ENCODE assay signal across 22 cellular contexts in the genomic region with DNA sequence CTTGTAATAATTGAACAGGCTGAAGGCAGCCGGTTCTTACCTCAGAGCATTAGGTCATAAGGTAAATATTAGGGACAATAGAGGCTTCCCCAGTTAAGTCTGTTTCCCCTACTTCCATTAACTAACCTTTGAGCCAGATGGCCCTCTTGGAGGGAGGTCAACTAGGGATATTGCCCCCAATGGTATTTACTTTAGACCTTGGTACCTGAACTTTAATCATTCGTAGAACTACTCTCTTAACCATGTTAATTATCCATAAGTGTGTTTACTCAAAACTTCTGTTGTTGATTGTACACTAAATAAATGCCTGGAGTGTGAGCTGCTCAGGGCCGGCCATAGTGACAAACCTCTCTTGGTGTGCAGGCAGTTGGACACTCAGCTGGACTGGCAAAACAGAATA.
"Had no signal": no experiment of that assay in that cellular context is flagged by ENCODE, and none has a peak within 500 bp of the region (broad histone marks: within the 10 kb centered on the region; RNA-seq: fewer than 3 reads in every experiment).

No MANE protein-coding gene starts in this region.

- ATAC-seq: activated CD8-positive, alpha-beta memory T cell treated with anti-CD3 and anti-CD28 coated beads, Interleukin-2, amount 10 ng/mL, durations not matched to agents 7 days and 5 days; WTC11 had no signal

- H3K9me3 ChIP-seq: breast epithelium, Peyer's patch had no signal

- H3K36me3 Mint-ChIP-seq: activated CD8-positive, alpha-beta memory T cell treated with anti-CD3 and anti-CD28 coated beads, Interleukin-2, amount 10 ng/mL, durations not matched to agents 7 days and 5 days; activated naive CD4-positive, alpha-beta T cell treated with anti-CD3 and anti-CD28 coated beads, Interleukin-2, amount 50 U/mL, for 24 hours had no signal

- H3K27ac Mint-ChIP-seq: activated CD4-positive, alpha-beta T cell treated with anti-CD3 and anti-CD28 coated beads, Interleukin-2, amount 10 ng/mL, durations not matched to agents 24 days and 14 days; activated CD8-positive, alpha-beta memory T cell treated with anti-CD3 and anti-CD28 coated beads, Interleukin-2, amount 10 ng/mL, durations not matched to agents 7 days and 5 days; activated naive CD4-positive, alpha-beta T cell treated with anti-CD3 and anti-CD28 coated beads, Interleukin-2, amount 50 U/mL, for 24 hours; activated T-cell treated with anti-CD3 and anti-CD28 coated beads, Interleukin-2, amount 50 U/mL, for 24 hours; activated T-helper 1 cell treated with anti-CD3 and anti-CD28 coated beads, Interleukin-12 subunit alpha, Interleukin-12 subunit beta, Interleukin-2, Interleukin-4 antibody, amounts not matched to agents 30 ng/mL and 10 ng/mL and 1 ng/mL, durations not matched to agents 14 hours and 24 hours and 36 hours; T-helper 1 cell treated with Interleukin-12 subunit alpha and Interleukin-12 subunit beta and Interleukin-4 antibody, amounts not matched to agents 30 μg/mL and 1 μg/mL, for 36 hours; WTC11 had no signal

- H3K27ac ChIP-seq: breast epithelium, Peyer's patch, RWPE1 had no signal

- H3K4me1 Mint-ChIP-seq: activated CD4-positive, alpha-beta T cell treated with anti-CD3 and anti-CD28 coated beads, Interleukin-2, amount 10 ng/mL, durations not matched to agents 24 days and 14 days; activated CD8-positive, alpha-beta memory T cell treated with anti-CD3 and anti-CD28 coated beads, Interleukin-2, amount 10 ng/mL, durations not matched to agents 7 days and 5 days; activated naive CD4-positive, alpha-beta T cell treated with anti-CD3 and anti-CD28 coated beads, Interleukin-2, amount 50 U/mL, for 24 hours had no signal

- H3K4me1 ChIP-seq: breast epithelium, Peyer's patch had no signal

- H3K27me3 ChIP-seq: breast epithelium, Peyer's patch had no signal

- H3K4me3 ChIP-seq: breast epithelium, Peyer's patch had no signal

- H3K9me3 Mint-ChIP-seq: activated CD4-positive, alpha-beta T cell treated with anti-CD3 and anti-CD28 coated beads, Interleukin-2, amount 10 ng/mL, durations not matched to agents 24 days and 14 days had no signal

- H3K36me3 ChIP-seq: breast epithelium, Peyer's patch had no signal

- H3K4me3 Mint-ChIP-seq: activated CD4-positive, alpha-beta T cell treated with anti-CD3 and anti-CD28 coated beads, Interleukin-2, amount 10 ng/mL, durations not matched to agents 24 days and 14 days; activated CD8-positive, alpha-beta memory T cell treated with anti-CD3 and anti-CD28 coated beads, Interleukin-2, amount 10 ng/mL, durations not matched to agents 7 days and 5 days; activated naive CD4-positive, alpha-beta T cell treated with anti-CD3 and anti-CD28 coated beads, Interleukin-2, amount 50 U/mL, for 24 hours; activated T-cell treated with anti-CD3 and anti-CD28 coated beads, Interleukin-2, amount 50 U/mL, for 24 hours; activated T-helper 1 cell treated with anti-CD3 and anti-CD28 coated beads, Interleukin-12 subunit alpha, Interleukin-12 subunit beta, Interleukin-2, Interleukin-4 antibody, amounts not matched to agents 30 ng/mL and 10 ng/mL and 1 ng/mL, durations not matched to agents 14 hours and 24 hours and 36 hours; T-helper 1 cell treated with Interleukin-12 subunit alpha and Interleukin-12 subunit beta and Interleukin-4 antibody, amounts not matched to agents 30 μg/mL and 1 μg/mL, for 36 hours; WTC11 had no signal

- DNase-seq: activated CD4-positive, alpha-beta T cell treated with anti-CD3 and anti-CD28 coated beads, Interleukin-2, amount 10 ng/mL, durations not matched to agents 24 days and 14 days; activated CD4-positive, alpha-beta T cell treated with anti-CD3 and anti-CD28 coated beads, Interleukin-2, amount 50 U/mL, for 48 hours; activated CD4-positive, CD25-positive, alpha-beta regulatory T cell treated with anti-CD3 and anti-CD28 coated beads, Interleukin-2, amount 50 U/mL, for 72 hours; activated CD8-positive, alpha-beta memory T cell treated with anti-CD3 and anti-CD28 coated beads, Interleukin-2, amount 10 ng/mL, durations not matched to agents 7 days and 5 days; activated effector memory CD4-positive, alpha-beta T cell treated with Interleukin-2 at 50 U/mL for 16 hours; activated naive CD4-positive, alpha-beta T cell; activated T-cell treated with anti-CD3 and anti-CD28 coated beads, Interleukin-2, amount 50 U/mL, for 24 hours; aorta; caudate nucleus; KG1; NCI-H1048; NCI-H1694; NCI-H2029; NCI-H524 treated with DMSO at 0.1 percent for 48 hours; Peyer's patch; Right ventricle myocardium superior had no signal

- H3K27me3 Mint-ChIP-seq: activated CD4-positive, alpha-beta T cell treated with anti-CD3 and anti-CD28 coated beads, Interleukin-2, amount 10 ng/mL, durations not matched to agents 24 days and 14 days; activated CD8-positive, alpha-beta memory T cell treated with anti-CD3 and anti-CD28 coated beads, Interleukin-2, amount 10 ng/mL, durations not matched to agents 7 days and 5 days; activated naive CD4-positive, alpha-beta T cell treated with anti-CD3 and anti-CD28 coated beads, Interleukin-2, amount 50 U/mL, for 24 hours; activated T-cell treated with anti-CD3 and anti-CD28 coated beads, Interleukin-2, amount 50 U/mL, for 24 hours had no signal
